8 cellular contexts compared by ENCODE assay signal in the genomic region with DNA sequence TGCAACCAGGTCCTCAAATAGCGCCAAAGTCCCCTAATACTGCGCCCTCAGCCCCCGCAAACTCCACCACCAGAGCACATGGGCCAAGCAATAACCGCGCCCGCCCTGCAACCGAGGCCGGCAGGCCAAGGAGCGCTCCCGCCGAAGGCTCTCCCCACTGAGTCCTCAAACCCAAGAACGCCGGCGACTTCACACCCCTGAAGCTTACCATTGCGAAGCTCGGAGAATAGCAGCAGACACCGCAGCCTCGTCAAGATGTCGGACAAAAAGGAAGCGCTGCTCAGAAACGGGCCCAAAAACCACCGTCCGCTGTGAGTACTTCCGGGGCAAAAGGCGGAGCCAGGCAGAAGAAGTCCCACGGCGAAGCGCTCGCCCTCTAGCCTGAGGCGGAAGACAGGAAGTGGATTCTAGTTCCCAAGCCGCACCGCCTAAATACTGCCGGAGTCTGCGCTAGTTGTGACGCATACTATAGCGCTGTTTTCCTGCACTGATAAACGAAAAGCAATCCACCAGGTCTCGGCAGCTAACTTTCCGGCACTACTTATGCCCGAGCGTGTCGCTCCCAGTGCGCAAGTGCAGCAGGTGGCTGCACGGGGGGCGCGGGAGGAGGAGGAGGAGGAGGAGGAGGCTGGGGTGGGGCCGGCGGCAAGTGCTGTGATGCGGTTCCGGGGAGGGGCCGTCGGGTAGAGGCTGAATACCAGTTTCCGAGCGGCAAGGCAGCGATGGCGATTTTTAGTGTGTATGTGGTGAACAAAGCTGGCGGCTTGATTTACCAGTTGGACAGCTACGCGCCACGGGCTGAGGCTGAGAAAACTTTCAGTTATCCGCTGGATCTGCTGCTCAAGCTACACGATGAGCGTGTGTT. TPM values are rescaled to one million over a fixed set of nuclear protein-coding genes. Genes with fewer than 3 reads are reported as not detected.
DNase-seq lines count a peak whose midpoint lies in the region; ATAC-seq and TF ChIP-seq lines count a peak whose summit lies in the region.

Gene RPS25, minus strand, starts transcription at position 270 of the 865 bp plus-strand sequence. Its CDS starts 59 bp downstream, at position 211.
Gene TRAPPC4, plus strand, starts transcription at position 693 of the 865 bp plus-strand sequence. Its CDS starts 30 bp downstream, at position 723.

- H3K79me2 ChIP-seq in ACC112 (ENCODE audit: control insufficient read depth, insufficient read depth, low read length, unreplicated experiment): peaks cover 53% of the 10 kb centered on the region

- H3K27ac ChIP-seq in ACC112 (ENCODE audit: low read depth, low read length) (peak within 1 kb of the TSS; percentile 71), VCaP (peak within 1 kb of the TSS; percentile 96), breast epithelium (peak within 1 kb of the TSS; percentile 94 to 97), iPS-20b (ENCODE audit: low read length) (peak within 1 kb of the TSS; percentile 96), skin epidermis (peak within 1 kb of the TSS; percentile 18 to 96 (median 93))

- TF ChIP-seq POLR2A in breast epithelium (IDR thresholded peaks at IDR 0.05): peak; percentile 38

- H3K36me3 ChIP-seq in ACC112 (ENCODE audit: insufficient read depth, low read length) (peaks cover 38% of the 10 kb centered on the region), breast epithelium (peaks cover 3% of the 10 kb centered on the region), iPS-20b (ENCODE audit: insufficient read depth, low read depth, low read length) (peaks cover 75% of the 10 kb centered on the region)

- peak within 1 kb of the TSS; percentile 88 for H3K4me3 ChIP-seq in ACC112 (ENCODE audit: low read depth, low read length)
- peak within 1 kb of the TSS; percentile 73 to 98 (median 89) for H3K4me3 ChIP-seq in breast epithelium
- peak within 1 kb of the TSS; percentile 85 for H3K4me3 ChIP-seq in iPS-20b (ENCODE audit: low read length)
- H3K4me3 ChIP-seq in skin epidermis: peak within 1 kb of the TSS; percentile 64 to 93 (median 82)

- peak; percentile 94 for DNase-seq in NCI-H2196 treated with DMSO at 0.1 percent for 48 hours (lab: John Stamatoyannopoulos, UW; ENCODE audit: unreplicated experiment)
- peak; percentile 93 to 94 for DNase-seq in breast epithelium (ENCODE audit: low spot score in 2 of 2)

- H2AFZ ChIP-seq in ACC112 (ENCODE audit: low read length, unreplicated experiment): peak within 1 kb of the TSS; percentile 89

- no peak; the same call in 1 of the 2 replicates for TF ChIP-seq CTCF in VCaP (conservative IDR thresholded peaks at IDR 0.05)
- peak in 1 of 3 donors; percentile 6 for TF ChIP-seq CTCF in breast epithelium (IDR thresholded peaks at IDR 0.05)

- intact Hi-C loops in breast epithelium (cut with DNase I; ENCODE audit: low total_unique reads): no loop called here

- H3K27me3 ChIP-seq in ACC112 (ENCODE audit: insufficient read depth, low read length): no peaks in the 10 kb centered on the region
- no peaks in the 10 kb centered on the region for H3K27me3 ChIP-seq in breast epithelium
- H3K27me3 ChIP-seq in iPS-20b (ENCODE audit: insufficient read depth, low read length): no peaks in the 10 kb centered on the region

- H3K9me3 ChIP-seq in breast epithelium (no peaks in the 10 kb centered on the region), iPS-20b (ENCODE audit: insufficient read depth, low read depth, low read length) (no peaks in the 10 kb centered on the region)

- H3K4me1 ChIP-seq in ACC112 (ENCODE audit: control insufficient read depth, insufficient read depth, low read length, unreplicated experiment) (peaks cover 32% of the 10 kb centered on the region), breast epithelium (peaks cover 4 to 17% of the 10 kb centered on the region in 2 donors), iPS-20b (ENCODE audit: insufficient read depth, low read length) (peaks cover 10% of the 10 kb centered on the region)

- peak within 1 kb of the TSS; percentile 99 for H3K9ac ChIP-seq in iPS-20b (ENCODE audit: low read depth, low read length)

- ATAC-seq in GM18870 (IDR thresholded peaks at IDR 0.05; ENCODE audit: unreplicated experiment): peak; percentile 85
- ATAC-seq in HG03135 (IDR thresholded peaks at IDR 0.05; ENCODE audit: unreplicated experiment): peak; percentile 89

RNA-seq across cellular contexts. Expression of gene RPS25, which starts in this region (rescaled TPM):
- 1,000 to 10,000 TPM; 1,984 to 3,403 (median 2,926) TPM for total RNA-seq in breast epithelium

RNA-seq across cellular contexts. Expression of gene TRAPPC4, which starts in this region (rescaled TPM):
- total RNA-seq in breast epithelium: 10 to 100 TPM; 52.6 to 63.7 (median 60.0) TPM

Comparison
In these comparisons a context has a peak if more than half of its experiments do, and no peak if none do; other contexts are left out.
1. Peak in every context shown above with its lines: DNase-seq, ATAC-seq, H3K4me3 ChIP-seq and H3K27ac ChIP-seq.